In the genomic region with DNA sequence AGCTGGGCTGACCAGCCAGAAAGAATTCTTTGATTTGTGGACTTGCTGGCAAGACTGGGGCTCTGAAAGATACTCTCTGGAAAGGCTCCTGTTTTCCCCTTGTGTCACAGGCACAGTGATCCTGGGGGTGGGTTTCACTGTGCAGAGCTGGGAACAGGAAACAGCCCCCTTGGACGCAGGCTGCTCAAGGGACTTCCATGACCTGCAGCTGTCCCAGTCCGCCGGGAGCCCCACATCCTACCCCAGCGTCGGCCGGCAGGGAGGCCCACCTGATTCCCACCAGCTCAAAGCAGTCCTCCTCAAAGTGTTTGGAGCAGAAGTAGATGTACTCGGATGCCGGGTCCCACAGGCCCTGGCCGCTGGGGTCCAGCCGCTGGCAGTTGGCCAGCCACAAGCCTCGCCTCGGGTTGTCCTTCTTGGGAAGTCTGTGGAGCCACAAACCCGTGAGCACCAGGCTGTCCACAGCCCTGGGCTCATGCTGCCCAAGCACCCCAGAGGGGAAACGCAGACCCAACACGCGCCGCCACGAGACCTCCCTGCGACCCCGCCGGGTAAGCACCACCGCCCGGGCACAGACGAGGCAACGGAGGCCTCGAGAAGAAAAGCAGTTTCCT, we compare ENCODE assay signal across 9 cellular contexts. TPM values are rescaled to one million over a fixed set of nuclear protein-coding genes. Genes with fewer than 3 reads are reported as not detected.
DNase-seq lines count a peak whose midpoint lies in the region; ATAC-seq and TF ChIP-seq lines count a peak whose summit lies in the region.
"Had no signal": no experiment of that assay in that cellular context is flagged by ENCODE, and none has a peak within 500 bp of the region (broad histone marks: within the 10 kb centered on the region; RNA-seq: fewer than 3 reads in every experiment).

No MANE protein-coding gene starts in this region.

- H3K4me1 ChIP-seq in ES-I3 (ENCODE audit: insufficient read depth, low read length) (no peaks in the 10 kb centered on the region; the same call in 1 of the 2 replicates), right lobe of liver (peaks cover 0 to 24% (median 7%) of the 10 kb centered on the region in 4 donors), upper lobe of right lung (peaks cover 27% of the 10 kb centered on the region)

- ATAC-seq in HG03196 (IDR thresholded peaks at IDR 0.05; ENCODE audit: unreplicated experiment): peak; percentile 2
- no peak for ATAC-seq in right lobe of liver
- no peak for ATAC-seq in upper lobe of right lung
- ATAC-seq in HG03460 (IDR thresholded peaks at IDR 0.05; ENCODE audit: unreplicated experiment): no peak

- H3K27me3 ChIP-seq in right lobe of liver (no peaks in the 10 kb centered on the region), upper lobe of right lung (no peaks in the 10 kb centered on the region)

- H3K4me3 ChIP-seq in astrocyte of the spinal cord (ENCODE audit: low read depth, low read length) (peak overlapping the region; percentile 75), right lobe of liver (peak overlapping the region; percentile 54 to 84 (median 76)), upper lobe of right lung (peak overlapping the region; percentile 89)

- H3K9ac ChIP-seq in ES-I3 (ENCODE audit: low read depth, low read length): peak overlapping the region; percentile 92

- WGBS in right lobe of liver (ENCODE audit: insufficient coverage, low coverage, low lambda C conversion rate, missing lambda C conversion rate): 0% methylated on average over 19 of the region's 26 CpGs

- no peak for DNase-seq in astrocyte of the spinal cord (ENCODE audit: low read depth, low spot score)
- DNase-seq in right lobe of liver: peak in 1 of 3 donors; percentile 61
- no peak for DNase-seq in upper lobe of right lung
- DNase-seq in G401 (ENCODE audit: low spot score): no peak
- no peak for DNase-seq in NK-92 (lab: John Stamatoyannopoulos, UW; ENCODE audit: unreplicated experiment)

- H3K9me3 ChIP-seq in ES-I3 (ENCODE audit: control insufficient read depth, insufficient read depth, low read length): no peaks in the 10 kb centered on the region
- H3K9me3 ChIP-seq in right lobe of liver: no peaks in the 10 kb centered on the region
- no peaks in the 10 kb centered on the region for H3K9me3 ChIP-seq in upper lobe of right lung

- in situ Hi-C loops in astrocyte of the spinal cord (cut with HindIII; ENCODE audit: low sequenced_read_pairs): no loop called here
- in situ Hi-C loops in G401 (cut with HindIII; ENCODE audit: low sequenced_read_pairs): no loop called here

- TF ChIP-seq CTCF in astrocyte of the spinal cord (IDR thresholded peaks at IDR 0.05; ENCODE audit: low read depth, low read length) (no peak), right lobe of liver (IDR thresholded peaks at IDR 0.05) (no peak), upper lobe of right lung (IDR thresholded peaks at IDR 0.05) (no peak)

- H3K27ac ChIP-seq in right lobe of liver (peak overlapping the region; percentile 90 to 97 (median 96)), upper lobe of right lung (peak overlapping the region; percentile 100)

- intact Hi-C loops in right lobe of liver (cut with DNase I): no loop called here
- intact Hi-C loops in upper lobe of right lung (cut with DNase I): no loop called here

- TF ChIP-seq POLR2A in right lobe of liver (IDR thresholded peaks at IDR 0.05): no peak

- no peaks in the 10 kb centered on the region; the same call in 1 of the 2 replicates for H3K36me3 ChIP-seq in ES-I3 (ENCODE audit: insufficient read depth, low read length)
- peaks cover 0 to 23% (median 2%) of the 10 kb centered on the region in 4 donors for H3K36me3 ChIP-seq in right lobe of liver
- H3K36me3 ChIP-seq in upper lobe of right lung: peaks cover 30% of the 10 kb centered on the region

RNA-seq across cellular contexts. Expression of gene THAP7, which starts 0.8 kb away (rescaled TPM):
- total RNA-seq in right lobe of liver (10 to 100 TPM in 5 of 6 experiments, 1 to 10 TPM in 1; 9.3 to 32.5 (median 15.6) TPM), upper lobe of right lung (22.0 TPM)
- total RNA-seq in G401 (2014; rRNA removed; shearing (Covaris generic)): 70.5 and 73.5 TPM in 2 replicates

RNA-seq across cellular contexts. Expression of gene P2RX6, which starts 13.9 kb away (rescaled TPM):
- total RNA-seq in right lobe of liver (1 to 10 TPM in 1 of 6 experiments, under 1 TPM in 4, not detected in 1; 0.09 to 1.4 (median 0.42) TPM), upper lobe of right lung (2.2 TPM)
- 0.98 and 1.1 TPM in 2 replicates for total RNA-seq in G401 (2014; rRNA removed; shearing (Covaris generic))

RNA-seq across cellular contexts. Expression of gene LZTR1, which starts 19.0 kb away (rescaled TPM):
- total RNA-seq in right lobe of liver: 10 to 100 TPM; 22.7 to 33.3 (median 27.0) TPM
- 56.7 TPM for total RNA-seq in upper lobe of right lung
- total RNA-seq in G401 (2014; rRNA removed; shearing (Covaris generic)): 41.5 and 67.0 TPM in 2 replicates

RNA-seq across cellular contexts. Expression of gene SLC7A4, which starts 31.3 kb away (rescaled TPM):
- under 1 TPM in 5 of 6 experiments, not detected in 1; 0.12 to 0.35 (median 0.18) TPM for total RNA-seq in right lobe of liver
- total RNA-seq in upper lobe of right lung: 1.5 TPM
- total RNA-seq in G401 (2014; rRNA removed; shearing (Covaris generic)): not detected in 2 replicates
- total RNA-seq: NCI-H460 had no signal

RNA-seq across cellular contexts. Expression of gene AIFM3, which starts 34.0 kb away (rescaled TPM):
- total RNA-seq in right lobe of liver: 1 to 10 TPM in 3 of 6 experiments, under 1 TPM in 3; 0.37 to 1.4 (median 1.0) TPM
- 5.7 TPM for total RNA-seq in upper lobe of right lung
- total RNA-seq in G401 (2014; rRNA removed; shearing (Covaris generic)): 130 and 138 TPM in 2 replicates
